Comparison of ENCODE assay signal across 2 cellular contexts in genomic region chr20:49615051-49615400, GRCh38. TPM values are rescaled to one million over a fixed set of nuclear protein-coding genes. Genes with fewer than 3 reads are reported as not detected.
"Had no signal": no experiment of that assay in that cellular context is flagged by ENCODE, and none has a peak within 500 bp of the region (broad histone marks: within the 10 kb centered on the region; RNA-seq: fewer than 3 reads in every experiment).

No MANE protein-coding gene starts in this region.

RNA-seq across cellular contexts. Expression of gene PTGIS, which starts 47.1 kb away (rescaled TPM):
- total RNA-seq: natural killer cell had no signal
- polyA plus RNA-seq: mammary epithelial cell had no signal
